In the genomic region with DNA sequence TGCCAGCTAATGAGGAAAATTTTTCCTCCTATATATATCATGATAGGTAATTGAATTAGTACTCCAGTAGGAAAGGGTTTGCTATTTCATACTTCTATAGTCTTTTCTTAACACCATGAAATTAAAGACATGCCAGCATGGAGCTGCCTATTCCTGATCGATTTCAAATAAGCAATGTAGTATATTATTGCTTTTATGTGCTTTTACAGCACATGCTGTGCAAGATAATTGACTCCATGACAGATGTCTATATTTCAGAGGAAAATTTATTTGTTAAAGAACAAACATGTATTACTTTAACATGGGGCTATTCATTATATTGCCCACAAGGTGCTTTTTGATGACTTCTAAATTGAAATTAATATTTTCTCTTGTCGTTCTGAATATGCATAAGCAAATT, we compare ENCODE assay signal across 16 cellular contexts. TPM values are rescaled to one million over a fixed set of nuclear protein-coding genes. Genes with fewer than 3 reads are reported as not detected.
DNase-seq lines count a peak whose midpoint lies in the region; ATAC-seq, FAIRE-seq and TF ChIP-seq lines count a peak whose summit lies in the region.
"Had no signal": no experiment of that assay in that cellular context is flagged by ENCODE, and none has a peak within 500 bp of the region (broad histone marks: within the 10 kb centered on the region; RNA-seq: fewer than 3 reads in every experiment).

No MANE protein-coding gene starts in this region.

- H3K9me3 Mint-ChIP-seq in CD4-positive, alpha-beta T cell, result no peaks in the 10 kb centered on the region
- peaks cover 4% of the 10 kb centered on the region for H3K9me3 Mint-ChIP-seq in neural progenitor cell
- no peaks in the 10 kb centered on the region for H3K9me3 Mint-ChIP-seq in activated CD4-positive, alpha-beta memory T cell treated with anti-CD3 and anti-CD28 coated beads, Interleukin-2, amount 10 ng/mL, durations not matched to agents 7 days and 5 days
- H3K9me3 Mint-ChIP-seq: CD8-positive, alpha-beta memory T cell; IgD-negative memory B cell had no signal

- no peak overlapping the region for H2AFZ ChIP-seq in neural progenitor cell (replicated peaks)

- H3K4me1 Mint-ChIP-seq in CD4-positive, alpha-beta T cell (ENCODE audit: low read depth), result peaks cover 16% of the 10 kb centered on the region
- H3K4me1 Mint-ChIP-seq in neural progenitor cell, result peaks cover 82% of the 10 kb centered on the region
- H3K4me1 Mint-ChIP-seq in activated CD4-positive, alpha-beta memory T cell treated with anti-CD3 and anti-CD28 coated beads, Interleukin-2, amount 10 ng/mL, durations not matched to agents 7 days and 5 days, result peaks cover 17% of the 10 kb centered on the region

- no peak overlapping the region for H3K9ac ChIP-seq in neural progenitor cell

- peaks cover under 1% of the 10 kb centered on the region for H3F3A ChIP-seq in neural progenitor cell (ENCODE audit: low read depth)

- H3K79me2 ChIP-seq in neural progenitor cell (ENCODE audit: low read depth), result peaks cover under 1% of the 10 kb centered on the region

- intact Hi-C loops in CD4-positive, alpha-beta T cell (cut with DNase I, micrococcal nuclease), result loop anchor here in 1 of 2 experiments (10.0 kb wide), 1 partner anchor 504 kb away; a partner anchor contains a TSS
- intact Hi-C loops in pancreas (cut with DNase I), result no loop called here

- H3K27ac ChIP-seq in CD4-positive, alpha-beta T cell (ENCODE audit: low read depth, low read length), result no peak overlapping the region
- H3K27ac ChIP-seq in neural progenitor cell, result no peak overlapping the region
- H3K27ac ChIP-seq in pancreas, result no peak overlapping the region
- H3K27ac ChIP-seq: 22Rv1 had no signal

- peaks cover 21% of the 10 kb centered on the region for H3K4me1 ChIP-seq in neural progenitor cell
- no peaks in the 10 kb centered on the region for H3K4me1 ChIP-seq in pancreas
- H3K4me1 ChIP-seq: Caco-2 had no signal

- DNase-seq in NCI-H1417 (lab: John Stamatoyannopoulos, UW) (peak in 2 of 3 experiments; percentile 8 to 64), NCI-H1417 treated with DMSO at 0.1 percent for 48 hours (lab: John Stamatoyannopoulos, UW) (no peak), NCI-H146 treated with DMSO at 0.1 percent for 48 hours (lab: John Stamatoyannopoulos, UW; ENCODE audit: unreplicated experiment) (peak; percentile 41), neural progenitor cell (ENCODE audit: low spot score) (no peak), pancreas (no peak)
- DNase-seq in CD4-positive, alpha-beta T cell, result no peak
- DNase-seq in activated CD4-positive, alpha-beta memory T cell treated with anti-CD3 and anti-CD28 coated beads, Interleukin-2, amount 10 ng/mL, durations not matched to agents 7 days and 5 days, result no peak
- DNase-seq: Caco-2; CD8-positive, alpha-beta memory T cell; DND-41; GDM1 had no signal

- no peaks in the 10 kb centered on the region for H3K9me3 ChIP-seq in CD4-positive, alpha-beta T cell (ENCODE audit: control insufficient read depth, low read length)
- no peaks in the 10 kb centered on the region for H3K9me3 ChIP-seq in neural progenitor cell (ENCODE audit: low read depth)
- H3K9me3 ChIP-seq in pancreas, result no peaks in the 10 kb centered on the region
- H3K9me3 ChIP-seq: Caco-2 had no signal

- no peaks in the 10 kb centered on the region for H3K36me3 Mint-ChIP-seq in CD4-positive, alpha-beta T cell (ENCODE audit: low read depth)
- H3K36me3 Mint-ChIP-seq in neural progenitor cell, result peaks cover 9% of the 10 kb centered on the region
- no peaks in the 10 kb centered on the region for H3K36me3 Mint-ChIP-seq in activated CD4-positive, alpha-beta memory T cell treated with anti-CD3 and anti-CD28 coated beads, Interleukin-2, amount 10 ng/mL, durations not matched to agents 7 days and 5 days (ENCODE audit: low read depth)
- H3K36me3 Mint-ChIP-seq: CD14-positive monocyte had no signal

- H4K20me1 ChIP-seq in neural progenitor cell (ENCODE audit: low read depth), result no peaks in the 10 kb centered on the region

- H3K36me3 ChIP-seq in neural progenitor cell (no peaks in the 10 kb centered on the region), pancreas (no peaks in the 10 kb centered on the region)

- no peak overlapping the region for H3K27ac Mint-ChIP-seq in CD4-positive, alpha-beta T cell
- peak overlapping the region; percentile 95 for H3K27ac Mint-ChIP-seq in neural progenitor cell
- H3K27ac Mint-ChIP-seq in activated CD4-positive, alpha-beta memory T cell treated with anti-CD3 and anti-CD28 coated beads, Interleukin-2, amount 10 ng/mL, durations not matched to agents 7 days and 5 days, result no peak overlapping the region
- H3K27ac Mint-ChIP-seq: CD14-positive monocyte, IgD-negative memory B cell had no signal

- H3K4me3 ChIP-seq in neural progenitor cell, result no peak overlapping the region
- no peak overlapping the region for H3K4me3 ChIP-seq in pancreas

- no peak for TF ChIP-seq CTCF in CD4-positive, alpha-beta T cell (IDR thresholded peaks at IDR 0.05)
- TF ChIP-seq CTCF in neural progenitor cell (IDR thresholded peaks at IDR 0.05) (no peak), pancreas (IDR thresholded peaks at IDR 0.05) (no peak)

- H3K27me3 ChIP-seq in CD4-positive, alpha-beta T cell (ENCODE audit: control insufficient read depth, insufficient read depth, low read length), result no peaks in the 10 kb centered on the region
- peaks cover 20% of the 10 kb centered on the region for H3K27me3 ChIP-seq in neural progenitor cell
- no peaks in the 10 kb centered on the region for H3K27me3 ChIP-seq in pancreas

- H3K27me3 Mint-ChIP-seq in CD4-positive, alpha-beta T cell, result peaks cover 12% of the 10 kb centered on the region
- H3K27me3 Mint-ChIP-seq in neural progenitor cell (ENCODE audit: insufficient read depth, low read depth), result peaks cover 10% of the 10 kb centered on the region
- H3K27me3 Mint-ChIP-seq in activated CD4-positive, alpha-beta memory T cell treated with anti-CD3 and anti-CD28 coated beads, Interleukin-2, amount 10 ng/mL, durations not matched to agents 7 days and 5 days, result peaks cover 14% of the 10 kb centered on the region

- no peak for FAIRE-seq in pancreas (lab: Jason Lieb, UNC)
- FAIRE-seq: H54 had no signal

- CTCF ChIA-PET in CD4-positive, alpha-beta T cell (lab: Charles Lee), result interaction anchor here (0.7 to 1.3 kb wide), 3 partner anchors 8 to 389 kb away, joined by 3 to 4 read pairs (median 3); no protein-coding TSS in a partner anchor
- CTCF ChIA-PET in activated CD4-positive, alpha-beta memory T cell treated with anti-CD3 and anti-CD28 coated beads, Interleukin-2, amount 10 ng/mL, durations not matched to agents 7 days and 5 days (lab: Charles Lee), result no interaction called here

- no peak overlapping the region for H3K4me2 ChIP-seq in neural progenitor cell

- WGBS in pancreas, 2 donors, result 67 to 73% methylated on average over 2 of the region's 2 CpGs

- H3K4me3 Mint-ChIP-seq in CD4-positive, alpha-beta T cell, result peak overlapping the region; percentile 16
- peak overlapping the region; percentile 1 for H3K4me3 Mint-ChIP-seq in neural progenitor cell
- H3K4me3 Mint-ChIP-seq in activated CD4-positive, alpha-beta memory T cell treated with anti-CD3 and anti-CD28 coated beads, Interleukin-2, amount 10 ng/mL, durations not matched to agents 7 days and 5 days, result no peak overlapping the region
- H3K4me3 Mint-ChIP-seq: CD14-positive monocyte; CD8-positive, alpha-beta memory T cell had no signal

- no peak for ATAC-seq in CD4-positive, alpha-beta T cell (ENCODE audit: poor library complexity)
- no peak for ATAC-seq in HG02678 (IDR thresholded peaks at IDR 0.05; ENCODE audit: unreplicated experiment)
- ATAC-seq in pancreas, result no peak

- POLR2A ChIA-PET in CD4-positive, alpha-beta T cell (lab: Charles Lee), result no interaction called here
- POLR2A ChIA-PET in activated CD4-positive, alpha-beta memory T cell treated with anti-CD3 and anti-CD28 coated beads, Interleukin-2, amount 10 ng/mL, durations not matched to agents 7 days and 5 days (lab: Charles Lee), result no interaction called here

RNA-seq across cellular contexts. Expression of a gene that starts 4.7 kb away (rescaled TPM):
- total RNA-seq in CD4-positive, alpha-beta T cell, result 10 to 100 TPM; 15.1 to 16.1 TPM
- 157 and 246 TPM in 2 replicates for total RNA-seq in neural progenitor cell (ENCODE audit: low replicate concordance)
- 100 to 1,000 TPM in 2 of 6 donors, 10 to 100 TPM in 4; 47.0 to 193 (median 75.3) TPM for total RNA-seq in pancreas
- 100 to 1,000 TPM in 1 of 2 donors, 10 to 100 TPM in 1; 93.3 to 242 TPM for polyA plus RNA-seq in pancreas
- 10 to 100 TPM; 45.8 to 46.2 TPM for total RNA-seq in activated CD4-positive, alpha-beta memory T cell treated with anti-CD3 and anti-CD28 coated beads, Interleukin-2, amount 10 ng/mL, durations not matched to agents 7 days and 5 days

Comparison
In these comparisons a context has a peak if more than half of its experiments do, and no peak if none do; other contexts are left out.
1. DNase-seq: peak in NCI-H1417 (2 of 3) and NCI-H146 treated with DMSO at 0.1 percent for 48 hours (single experiment); none in NCI-H1417 treated with DMSO at 0.1 percent for 48 hours (single experiment), CD4-positive, alpha-beta T cell (0 of 10), neural progenitor cell (single experiment), pancreas (0 of 6) and activated CD4-positive, alpha-beta memory T cell treated with anti-CD3 and anti-CD28 coated beads, Interleukin-2, amount 10 ng/mL, durations not matched to agents 7 days and 5 days (single experiment).